Comparison of ENCODE assay signal across 23 cellular contexts in the genomic region with DNA sequence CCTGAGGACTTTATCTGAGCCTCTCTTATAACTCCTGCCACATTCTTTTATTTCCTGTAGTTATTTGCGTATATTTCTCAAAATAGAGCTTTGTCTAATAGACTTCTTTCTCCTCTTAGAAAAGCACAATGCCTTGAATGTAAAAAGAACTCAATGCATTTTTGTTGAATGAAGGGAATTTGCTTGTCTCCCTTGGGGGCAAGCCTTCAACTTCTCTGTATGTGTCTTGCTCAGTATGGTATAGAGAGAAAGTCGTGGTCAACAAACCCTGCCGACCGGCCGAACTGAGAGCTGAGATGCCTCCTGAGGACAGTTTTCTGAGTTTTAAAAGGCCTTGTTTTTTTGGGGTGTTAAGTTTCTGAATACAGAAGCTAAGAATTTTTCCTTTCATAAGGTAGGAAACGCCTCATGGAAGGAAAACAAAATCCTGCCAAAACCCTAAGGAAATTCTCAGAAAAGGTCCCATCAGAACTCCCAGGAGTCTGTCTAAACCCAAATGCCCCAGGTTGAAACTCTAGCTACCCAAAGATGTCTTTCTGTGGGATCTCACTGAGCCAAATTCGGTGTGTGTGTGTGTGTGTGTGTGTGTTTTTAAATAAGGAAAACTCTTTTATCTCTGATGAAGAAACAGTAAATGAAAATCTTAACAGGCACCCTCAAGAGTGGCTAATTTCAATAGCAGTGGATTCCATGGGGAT.
DNase-seq lines count a peak whose midpoint lies in the region; ATAC-seq and TF ChIP-seq lines count a peak whose summit lies in the region.
"Had no signal": no experiment of that assay in that cellular context is flagged by ENCODE, and none has a peak within 500 bp of the region (broad histone marks: within the 10 kb centered on the region; RNA-seq: fewer than 3 reads in every experiment).

No MANE protein-coding gene starts in this region.

- no peak overlapping the region for H2BK12ac ChIP-seq in neuronal stem cell (ENCODE audit: low read length)

- H3K36me3 ChIP-seq in right atrium auricular region = no peaks in the 10 kb centered on the region
- no peaks in the 10 kb centered on the region for H3K36me3 ChIP-seq in esophagus muscularis mucosa
- no peaks in the 10 kb centered on the region for H3K36me3 ChIP-seq in neuronal stem cell (replicated peaks in 1 of 2; ENCODE audit: control insufficient read depth in 2 of 2, insufficient read depth in 2 of 2, low read length in 2 of 2)
- no peaks in the 10 kb centered on the region for H3K36me3 ChIP-seq in aorta (ENCODE audit: control insufficient read depth in 1 of 2, insufficient read depth in 2 of 2, low read length in 1 of 2)
- H3K36me3 ChIP-seq in right lobe of liver = no peaks in the 10 kb centered on the region
- H3K36me3 ChIP-seq: adrenal gland, spleen had no signal

- no peaks in the 10 kb centered on the region for H3K9me3 ChIP-seq in right atrium auricular region
- no peaks in the 10 kb centered on the region for H3K9me3 ChIP-seq in esophagus muscularis mucosa
- no peaks in the 10 kb centered on the region for H3K9me3 ChIP-seq in neuronal stem cell (replicated peaks in 1 of 2; ENCODE audit: control insufficient read depth in 2 of 2, insufficient read depth in 1 of 2, low read depth in 1 of 2, low read length in 2 of 2)
- no peaks in the 10 kb centered on the region for H3K9me3 ChIP-seq in aorta (ENCODE audit: control insufficient read depth, low read length)
- H3K9me3 ChIP-seq in right lobe of liver = no peaks in the 10 kb centered on the region
- H3K9me3 ChIP-seq: A549, adrenal gland, Caco-2, mucosa of descending colon, spleen had no signal

- no peak overlapping the region for H3K23ac ChIP-seq in neuronal stem cell (ENCODE audit: low read depth, low read length, poor library complexity)

- no peak for ATAC-seq in Right ventricle myocardium inferior
- ATAC-seq in aorta (ENCODE audit: low FRiP score) = no peak
- no peak for ATAC-seq in right lobe of liver
- ATAC-seq: A549; activated CD8-positive, alpha-beta T cell treated with anti-CD3 and anti-CD28 coated beads, Interleukin-2, amount 10 ng/mL, durations not matched to agents 7 days and 5 days; mucosa of descending colon; stimulated activated naive CD8-positive, alpha-beta T cell treated with anti-CD3 and anti-CD28 coated beads, Interleukin-15, Interleukin-2, amounts not matched to agents 100 U/mL and 50 U/mL, for 24 hours had no signal

- no peak for TF ChIP-seq EP300 in esophagus muscularis mucosa (IDR thresholded peaks at IDR 0.05)

- H3K4me2 ChIP-seq in neuronal stem cell (ENCODE audit: insufficient read depth, low read length, poor library complexity, severe bottlenecking) = no peak overlapping the region
- H3K4me2 ChIP-seq: A549 had no signal

- no peak overlapping the region for H3K14ac ChIP-seq in neuronal stem cell (ENCODE audit: low read length)

- H3K27me3 ChIP-seq in right atrium auricular region (no peaks in the 10 kb centered on the region), esophagus muscularis mucosa (peaks cover 0 to 7% (median 0%) of the 10 kb centered on the region in 4 donors), neuronal stem cell (ENCODE audit: control insufficient read depth in 3 of 3, insufficient read depth in 3 of 3, low read depth in 1 of 3, low read length in 3 of 3) (no peaks in the 10 kb centered on the region), aorta (ENCODE audit: control insufficient read depth in 1 of 2, insufficient read depth in 2 of 2, low read length in 1 of 2) (no peaks in the 10 kb centered on the region), right lobe of liver (no peaks in the 10 kb centered on the region)
- H3K27me3 ChIP-seq: adrenal gland had no signal

- H3K4me1 ChIP-seq in right atrium auricular region (peaks cover 0 to 37% of the 10 kb centered on the region in 2 donors), esophagus muscularis mucosa (peaks cover 0 to 10% (median 0%) of the 10 kb centered on the region in 4 donors), neuronal stem cell (ENCODE audit: control insufficient read depth in 2 of 2, insufficient read depth in 1 of 2, low read depth in 1 of 2, low read length in 2 of 2) (peaks cover 6% of the 10 kb centered on the region in 2 donors), aorta (ENCODE audit: control insufficient read depth in 1 of 2, insufficient read depth in 2 of 2, low read length in 2 of 2) (peaks cover 0 to 2% of the 10 kb centered on the region in 2 donors), right lobe of liver (no peaks in the 10 kb centered on the region)
- H3K4me1 ChIP-seq: A549, adrenal gland, Caco-2, spleen had no signal

- no peak overlapping the region for H4K91ac ChIP-seq in neuronal stem cell (ENCODE audit: low read depth, low read length, poor library complexity)

- WGBS in esophagus muscularis mucosa = 88% methylated on average over 7 of the region's 7 CpGs
- WGBS in neuronal stem cell (ENCODE audit: extremely low coverage in 2 of 2, insufficient read length in 2 of 2, insufficient replicate concordance in 1 of 2), 2 donors = no CpG with 5 or more reads among the region's 7 CpGs
- 36 to 37% methylated on average over 7 of the region's 7 CpGs for WGBS in aorta, 2 donors
- WGBS in right lobe of liver (ENCODE audit: insufficient coverage, low coverage, low lambda C conversion rate, missing lambda C conversion rate) = 37% methylated on average over 4 of the region's 7 CpGs

- no peak overlapping the region for H3K18ac ChIP-seq in neuronal stem cell (ENCODE audit: low read length)

- no peak for TF ChIP-seq CTCF in right atrium auricular region (IDR thresholded peaks at IDR 0.05)
- no peak for TF ChIP-seq CTCF in esophagus muscularis mucosa (IDR thresholded peaks at IDR 0.05)
- TF ChIP-seq CTCF in right lobe of liver (IDR thresholded peaks at IDR 0.05) = no peak

- H3K4me3 ChIP-seq in right atrium auricular region (no peak overlapping the region), esophagus muscularis mucosa (no peak overlapping the region), neuronal stem cell (ENCODE audit: low read length in 2 of 2) (no peak overlapping the region), aorta (ENCODE audit: low read length in 2 of 2) (no peak overlapping the region), right lobe of liver (no peak overlapping the region)
- H3K4me3 ChIP-seq: A549, adrenal gland, mucosa of descending colon, spleen had no signal

- no peaks in the 10 kb centered on the region for H3K79me1 ChIP-seq in neuronal stem cell (ENCODE audit: low read depth, low read length)

- TF ChIP-seq POLR2A in esophagus muscularis mucosa (IDR thresholded peaks at IDR 0.05; ENCODE audit: low read depth) (no peak), right lobe of liver (IDR thresholded peaks at IDR 0.05) (no peak)

- H3K27ac ChIP-seq in right atrium auricular region (peak overlapping the region; percentile 16 to 62), esophagus muscularis mucosa (replicated peaks in 1 of 4) (peak overlapping the region; percentile 9 to 49 (median 34)), neuronal stem cell (replicated peaks; ENCODE audit: low read length) (no peak overlapping the region), aorta (ENCODE audit: low read depth in 1 of 2, low read length in 2 of 2) (peak overlapping the region; percentile 54 to 82), right lobe of liver (peak overlapping the region in 1 of 3 donors; percentile 21)
- H3K27ac ChIP-seq: A549, epithelial cell of prostate, spleen had no signal

- no peak overlapping the region for H3K9ac ChIP-seq in neuronal stem cell (ENCODE audit: low read depth, low read length, poor library complexity)

- no peak overlapping the region for H2BK120ac ChIP-seq in neuronal stem cell (ENCODE audit: low read depth, low read length)

- no peak overlapping the region for H2AK5ac ChIP-seq in neuronal stem cell (ENCODE audit: low read depth, low read length)

- intact Hi-C loops in Right ventricle myocardium inferior (cut with DNase I) = no loop called here
- intact Hi-C loops in esophagus muscularis mucosa (cut with DNase I) = no loop called here
- intact Hi-C loops in aorta (cut with DNase I) = no loop called here
- intact Hi-C loops in right lobe of liver (cut with DNase I) = no loop called here

- H3K4ac ChIP-seq in neuronal stem cell (ENCODE audit: low read length) = no peak overlapping the region

- no peak for DNase-seq in right atrium auricular region (ENCODE audit: low spot score)
- DNase-seq in Right ventricle myocardium inferior (ENCODE audit: missing footprints) = no peak
- DNase-seq in esophagus muscularis mucosa (ENCODE audit: extremely low spot score) = no peak
- DNase-seq in neuronal stem cell (ENCODE audit: low spot score) = no peak
- DNase-seq in aorta = no peak
- no peak for DNase-seq in effector CD4-positive, alpha-beta T cell
- no peak for DNase-seq in stimulated activated CD4-positive, alpha-beta T cell treated with anti-CD3 and anti-CD28 coated beads, Interleukin-1b, Interleukin-23, amount 100 ng/mL, for 48 hours
- DNase-seq in right lobe of liver = no peak
- DNase-seq: activated CD4-positive, CD25-positive, alpha-beta regulatory T cell treated with anti-CD3 and anti-CD28 coated beads, Interleukin-2, amount 50 U/mL, for 72 hours; activated CD8-positive, alpha-beta T cell treated with anti-CD3 and anti-CD28 coated beads, Interleukin-2, amount 10 ng/mL, durations not matched to agents 7 days and 5 days; activated naive CD4-positive, alpha-beta T cell; activated T-cell treated with anti-CD3 and anti-CD28 coated beads, Interleukin-2, amount 50 U/mL, for 1 hour; adrenal gland; Caco-2; Karpas-422; mucosa of descending colon; NCI-H1694; NCI-H526 treated with DMSO at 0.1 percent for 48 hours; spleen; stimulated activated CD4-positive, alpha-beta T cell treated with anti-CD3 and anti-CD28 coated beads, Interleukin-4, amount 100 ng/mL, for 4 hours; stimulated activated naive CD8-positive, alpha-beta T cell treated with anti-CD3 and anti-CD28 coated beads, Interleukin-15, Interleukin-2, amounts not matched to agents 100 U/mL and 50 U/mL, for 24 hours had no signal

- peak overlapping the region; percentile 66 for H2AFZ ChIP-seq in neuronal stem cell (ENCODE audit: low read length)

- no peak overlapping the region for H4K8ac ChIP-seq in neuronal stem cell (ENCODE audit: low read depth, low read length)

- no peak overlapping the region for H2BK5ac ChIP-seq in neuronal stem cell (ENCODE audit: low read length)

- H2BK15ac ChIP-seq in neuronal stem cell (ENCODE audit: low read length) = no peak overlapping the region
